21 cellular contexts compared by ENCODE assay signal in the genomic region with DNA sequence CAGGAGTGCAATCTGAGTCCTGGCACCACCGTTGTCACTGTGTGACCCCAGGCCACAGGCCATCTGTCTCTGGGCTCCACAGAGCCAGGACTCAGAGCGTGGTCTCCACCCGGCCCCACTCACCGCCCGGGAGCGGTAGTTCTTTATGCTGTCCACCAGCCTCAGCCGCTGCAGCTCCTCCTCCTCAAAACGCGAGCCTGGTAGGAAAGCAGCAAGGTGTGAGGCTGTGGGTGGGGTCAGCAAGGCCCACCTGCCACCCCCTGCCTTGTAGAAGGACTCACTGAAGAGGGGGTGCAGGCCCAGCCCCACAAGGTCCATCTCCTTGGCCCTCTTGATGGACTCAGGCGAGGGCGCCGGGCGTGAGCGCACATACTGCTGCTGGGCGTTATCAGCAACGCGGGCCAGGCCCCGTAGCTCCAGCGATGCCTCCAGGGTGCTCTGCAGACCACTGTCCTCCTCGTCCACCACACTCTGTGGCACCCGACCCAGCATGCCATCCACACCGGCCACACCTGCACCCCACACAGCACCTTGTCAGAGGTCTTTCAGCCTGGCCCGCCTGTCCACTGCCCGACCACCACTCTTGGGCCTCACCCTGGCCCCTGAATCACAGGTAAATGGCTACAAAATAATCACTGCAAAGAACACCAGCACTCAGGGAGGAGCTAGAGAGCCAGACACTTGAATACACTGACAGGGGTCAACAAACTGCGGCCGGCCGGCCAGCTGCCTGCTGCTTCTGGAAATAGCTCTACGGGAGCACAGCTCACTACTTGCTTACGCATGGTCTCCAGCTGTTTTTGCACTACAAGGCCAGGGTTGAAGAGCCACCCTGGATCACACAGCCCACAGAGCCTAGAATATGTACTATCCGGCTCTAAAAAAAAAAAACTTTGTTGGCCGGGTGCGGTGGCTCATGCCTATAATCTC. TPM values are rescaled to one million over a fixed set of nuclear protein-coding genes. Genes with fewer than 3 reads are reported as not detected.
DNase-seq lines count a peak whose midpoint lies in the region; ATAC-seq and TF ChIP-seq lines count a peak whose summit lies in the region.
"Had no signal": no experiment of that assay in that cellular context is flagged by ENCODE, and none has a peak within 500 bp of the region (broad histone marks: within the 10 kb centered on the region; RNA-seq: fewer than 3 reads in every experiment).

No MANE protein-coding gene starts in this region.

- no peak overlapping the region for H2AK5ac ChIP-seq in neuronal stem cell (ENCODE audit: low read depth, low read length)

- TF ChIP-seq CTCF in OCI-LY1 (IDR thresholded peaks at IDR 0.05; ENCODE audit: low read length) (no peak), WERI-Rb-1 (IDR thresholded peaks at IDR 0.05; ENCODE audit: low read depth, low read length) (no peak)

- H4K20me1 ChIP-seq in OCI-LY1 (ENCODE audit: insufficient read depth, low read length), result no peaks in the 10 kb centered on the region

- no peak overlapping the region for H2AFZ ChIP-seq in OCI-LY1 (ENCODE audit: low read length)
- H2AFZ ChIP-seq in neuronal stem cell (ENCODE audit: low read length), result no peak overlapping the region
- H2AFZ ChIP-seq: GM23338 had no signal

- peak overlapping the region; percentile 52 for H3K23ac ChIP-seq in neuronal stem cell (ENCODE audit: low read depth, low read length, poor library complexity)

- H3K27me3 ChIP-seq in OCI-LY1 (ENCODE audit: insufficient read depth, low read length) (no peaks in the 10 kb centered on the region), neuronal stem cell (ENCODE audit: control insufficient read depth in 3 of 3, insufficient read depth in 3 of 3, low read depth in 1 of 3, low read length in 3 of 3) (no peaks in the 10 kb centered on the region), WERI-Rb-1 (ENCODE audit: insufficient read depth, low read depth, severe bottlenecking) (no peaks in the 10 kb centered on the region)

- WGBS in neuronal stem cell (ENCODE audit: extremely low coverage in 2 of 2, insufficient read length in 2 of 2, insufficient replicate concordance in 1 of 2), 2 donors, result no CpG with 5 or more reads among the region's 32 CpGs

- H2BK5ac ChIP-seq in neuronal stem cell (ENCODE audit: low read length), result no peak overlapping the region

- no peaks in the 10 kb centered on the region for H3K79me2 ChIP-seq in OCI-LY1 (ENCODE audit: insufficient read depth, low read length)

- H3K4me1 ChIP-seq in OCI-LY1 (ENCODE audit: insufficient read depth, low read length, severe bottlenecking) (peaks cover 75% of the 10 kb centered on the region), neuronal stem cell (ENCODE audit: control insufficient read depth in 2 of 2, insufficient read depth in 1 of 2, low read depth in 1 of 2, low read length in 2 of 2) (peaks cover 5 to 15% of the 10 kb centered on the region in 2 donors)

- H2BK120ac ChIP-seq in neuronal stem cell (ENCODE audit: low read depth, low read length), result no peak overlapping the region

- H3F3A ChIP-seq in OCI-LY1 (ENCODE audit: insufficient read depth, low read length), result no peaks in the 10 kb centered on the region

- H2BK15ac ChIP-seq in neuronal stem cell (ENCODE audit: low read length), result no peak overlapping the region

- H3K4ac ChIP-seq in neuronal stem cell (ENCODE audit: low read length), result no peak overlapping the region

- H3K36me3 ChIP-seq in OCI-LY1 (ENCODE audit: insufficient read depth, low read length), result peaks cover 85% of the 10 kb centered on the region
- peaks cover 34 to 90% of the 10 kb centered on the region in 2 donors for H3K36me3 ChIP-seq in neuronal stem cell (replicated peaks in 1 of 2; ENCODE audit: control insufficient read depth in 2 of 2, insufficient read depth in 2 of 2, low read length in 2 of 2)
- peaks cover 72% of the 10 kb centered on the region for H3K36me3 ChIP-seq in WERI-Rb-1

- H3K27ac ChIP-seq in OCI-LY1 (ENCODE audit: low read depth, low read length, poor library complexity, severe bottlenecking) (peak overlapping the region; percentile 86), neuronal stem cell (replicated peaks; ENCODE audit: low read length) (no peak overlapping the region), WERI-Rb-1 (no peak overlapping the region)

- H3K79me1 ChIP-seq in neuronal stem cell (ENCODE audit: low read depth, low read length), result no peaks in the 10 kb centered on the region

- ATAC-seq in GM21526 (IDR thresholded peaks at IDR 0.05; ENCODE audit: low FRiP score, unreplicated experiment), result no peak
- no peak for ATAC-seq in HG02981 (IDR thresholded peaks at IDR 0.05; ENCODE audit: unreplicated experiment)
- ATAC-seq: GM23338, HCT116 had no signal

- no peak overlapping the region for H4K91ac ChIP-seq in neuronal stem cell (ENCODE audit: low read depth, low read length, poor library complexity)

- H4K8ac ChIP-seq in neuronal stem cell (ENCODE audit: low read depth, low read length), result no peak overlapping the region

- H3K9ac ChIP-seq in OCI-LY1 (ENCODE audit: low read length), result no peak overlapping the region; the same call in 1 of the 2 replicates
- H3K9ac ChIP-seq in neuronal stem cell (ENCODE audit: low read depth, low read length, poor library complexity), result peak overlapping the region; percentile 24

- H3K4me2 ChIP-seq in OCI-LY1 (ENCODE audit: low read length), result no peak overlapping the region
- no peak overlapping the region for H3K4me2 ChIP-seq in neuronal stem cell (ENCODE audit: insufficient read depth, low read length, poor library complexity, severe bottlenecking)
- H3K4me2 ChIP-seq: GM23338 had no signal

- H3K9me3 ChIP-seq in OCI-LY1 (ENCODE audit: low read length) (no peaks in the 10 kb centered on the region), neuronal stem cell (replicated peaks in 1 of 2; ENCODE audit: control insufficient read depth in 2 of 2, insufficient read depth in 1 of 2, low read depth in 1 of 2, low read length in 2 of 2) (no peaks in the 10 kb centered on the region), WERI-Rb-1 (ENCODE audit: severe bottlenecking) (no peaks in the 10 kb centered on the region)

- peak; percentile 42 for DNase-seq in ELF-1 (ENCODE audit: low read depth, low spot score)
- peak; percentile 45 for DNase-seq in ecto neural progenitor cell (ENCODE audit: low spot score)
- no peak for DNase-seq in neuronal stem cell (ENCODE audit: low spot score)
- no peak for DNase-seq in WERI-Rb-1
- no peak for DNase-seq in AG08396 (ENCODE audit: low spot score)
- DNase-seq: GDM1, KG1, NCI-H1092 treated with DMSO at 0.1 percent for 48 hours, NCI-H146, NCI-H2029, NCI-H2171, NCI-H524 treated with DMSO at 0.1 percent for 48 hours, OCI-M1, Right ventricle myocardium superior had no signal

- H2BK12ac ChIP-seq in neuronal stem cell (ENCODE audit: low read length), result no peak overlapping the region

- H3K18ac ChIP-seq in neuronal stem cell (ENCODE audit: low read length), result no peak overlapping the region

- H3K4me3 ChIP-seq in OCI-LY1 (ENCODE audit: low read depth, low read length, poor library complexity, severe bottlenecking) (no peak overlapping the region), neuronal stem cell (ENCODE audit: low read length in 2 of 2) (no peak overlapping the region), WERI-Rb-1 (ENCODE audit: low read depth, low read length) (no peak overlapping the region)
- H3K4me3 ChIP-seq: GM23338 had no signal

- H3K9me2 ChIP-seq in OCI-LY1 (ENCODE audit: low read depth, low read length), result no peaks in the 10 kb centered on the region

- H3K14ac ChIP-seq in neuronal stem cell (ENCODE audit: low read length), result no peak overlapping the region

RNA-seq across cellular contexts. Expression of a gene that starts 16.3 kb away (rescaled TPM):
- polyA plus RNA-seq in neuronal stem cell (2013, experiment 1 of 2), result 0.22 TPM
- polyA plus RNA-seq in neuronal stem cell (2013, experiment 2 of 2), result 0.19 TPM
- polyA plus RNA-seq: AG04450 had no signal

RNA-seq across cellular contexts. Expression of a gene that starts 19.5 kb away (rescaled TPM):
- 60.8 TPM for polyA plus RNA-seq in neuronal stem cell (2013, experiment 1 of 2)
- polyA plus RNA-seq in neuronal stem cell (2013, experiment 2 of 2), result 59.6 TPM

RNA-seq across cellular contexts. Expression of a gene that starts 19.7 kb away (rescaled TPM):
- 14.5 TPM for polyA plus RNA-seq in neuronal stem cell (2013, experiment 1 of 2)
- polyA plus RNA-seq in neuronal stem cell (2013, experiment 2 of 2), result 14.3 TPM

RNA-seq across cellular contexts. Expression of a gene that starts 30.2 kb away (rescaled TPM):
- 0.26 TPM for polyA plus RNA-seq in neuronal stem cell (2013, experiment 1 of 2)
- polyA plus RNA-seq in neuronal stem cell (2013, experiment 2 of 2), result 0.19 TPM
- polyA plus RNA-seq: AG04450, CD14-positive monocyte had no signal

RNA-seq across cellular contexts. Expression of a gene that starts 55.5 kb away (rescaled TPM):
- 11.5 TPM for polyA plus RNA-seq in neuronal stem cell (2013, experiment 1 of 2)
- polyA plus RNA-seq in neuronal stem cell (2013, experiment 2 of 2), result 10.7 TPM

Comparison
In these comparisons a context has a peak if more than half of its experiments do, and no peak if none do; other contexts are left out.
1. DNase-seq: peak in ELF-1 (single experiment) and ecto neural progenitor cell (single experiment); none in neuronal stem cell (single experiment), WERI-Rb-1 (single experiment) and AG08396 (single experiment).